In genomic region chr4:5554376-5554775, GRCh38 we compare ENCODE assay signal across 29 cellular contexts.
DNase-seq lines count a peak whose midpoint lies in the region; ATAC-seq, FAIRE-seq and TF ChIP-seq lines count a peak whose summit lies in the region.
"Had no signal": no experiment of that assay in that cellular context is flagged by ENCODE, and none has a peak within 500 bp of the region (broad histone marks: within the 10 kb centered on the region; RNA-seq: fewer than 3 reads in every experiment).

No MANE protein-coding gene starts in this region.

- POLR2A ChIA-PET in HepG2 (lab: Yijun Ruan, JAX) = no interaction called here

- H3K27me3 ChIP-seq in HepG2 (ENCODE audit: control insufficient read depth in 1 of 2, insufficient read depth in 2 of 2, low read length in 2 of 2) (no peaks in the 10 kb centered on the region; a peak in 1 of 5 replicates), right lobe of liver (no peaks in the 10 kb centered on the region)
- H3K27me3 ChIP-seq: BLaER1 treated with 17β-estradiol and CSF1 and Interleukin-3, amounts not matched to agents 10 nM and 100 nM; SJSA1 had no signal

- no peak overlapping the region for H3K9ac ChIP-seq in HepG2 (ENCODE audit: insufficient read depth, low read depth, low read length)
- H3K9ac ChIP-seq: BLaER1 treated with 17β-estradiol and CSF1 and Interleukin-3, amounts not matched to agents 10 nM and 100 nM had no signal

- no peak for FAIRE-seq in HepG2 (lab: Jason Lieb, UNC)
- FAIRE-seq: GM18507, HTR-8/SVneo had no signal

- H3K9me3 ChIP-seq in HepG2 (ENCODE audit: low read length) (no peaks in the 10 kb centered on the region), right lobe of liver (no peaks in the 10 kb centered on the region)
- H3K9me3 ChIP-seq: Caco-2, SJSA1 had no signal

- no peak overlapping the region for H2AFZ ChIP-seq in HepG2 (ENCODE audit: low read length)

- no peak for TF ChIP-seq CTCF in HepG2 (CRISPR knock-in tag; IDR thresholded peaks at IDR 0.05)
- TF ChIP-seq CTCF in right lobe of liver (IDR thresholded peaks at IDR 0.05) = no peak

- no peak overlapping the region for H3K4me2 ChIP-seq in HepG2 (ENCODE audit: low read depth, low read length)

- H4K20me1 ChIP-seq in HepG2 (ENCODE audit: insufficient read depth, low read length) = no peaks in the 10 kb centered on the region
- H4K20me1 ChIP-seq: BLaER1 treated with 17β-estradiol and CSF1 and Interleukin-3, amounts not matched to agents 10 nM and 100 nM had no signal

- intact Hi-C loops in HepG2 (cut with micrococcal nuclease; ENCODE audit: unreplicated experiment) (no loop called here), right lobe of liver (cut with DNase I) (no loop called here)

- no peaks in the 10 kb centered on the region for H3K79me2 ChIP-seq in HepG2 (ENCODE audit: insufficient read depth, low read length)

- no TSS peak for BruUV-seq in HepG2 (replicated peaks; lab: Mats Ljungman, UMichigan)

- in situ Hi-C loops in HepG2 (cut with HindIII; ENCODE audit: extremely low pct_ligation_motif_present, low pct_unique_long_range_greater_than_20kb) = no loop called here
- in situ Hi-C loops in G401 (cut with HindIII; ENCODE audit: low sequenced_read_pairs) = no loop called here

- CTCF ChIA-PET in HepG2 (lab: Yijun Ruan, JAX; ENCODE audit: low intra/inter-chr PET ratio, low total read pairs) = no interaction called here

- H3K4me3 ChIP-seq in HepG2 (replicated peaks in 1 of 3; ENCODE audit: insufficient read depth in 1 of 3, low read depth in 2 of 3, low read length in 3 of 3) (no peak overlapping the region), right lobe of liver (no peak overlapping the region)
- H3K4me3 ChIP-seq: BLaER1 treated with 17β-estradiol and CSF1 and Interleukin-3, amounts not matched to agents 10 nM and 100 nM; SJSA1 had no signal

- no peaks in the 10 kb centered on the region for H3K4me1 ChIP-seq in HepG2 (ENCODE audit: insufficient read depth, low read length)
- H3K4me1 ChIP-seq in right lobe of liver = no peaks in the 10 kb centered on the region
- H3K4me1 ChIP-seq: BLaER1 treated with 17β-estradiol and CSF1 and Interleukin-3, amounts not matched to agents 10 nM and 100 nM; Caco-2; SJSA1 had no signal

- TF ChIP-seq RAD21 in HepG2 (CRISPR knock-in tag; IDR thresholded peaks at IDR 0.05) = no peak

- DNase-seq in HepG2 (ENCODE audit: low spot score) (no peak), right lobe of liver (no peak), ecto neural progenitor cell (ENCODE audit: low spot score) (peak; percentile 38), iPS-NIHi7 (ENCODE audit: extremely low spot score) (peak; percentile 64), Ammon's horn (ENCODE audit: low spot score) (no peak), DMS79 treated with DMSO at 0.1 percent for 48 hours (lab: John Stamatoyannopoulos, UW) (no peak), G401 (ENCODE audit: low spot score) (no peak)
- DNase-seq: ACHN; Caco-2; CD4-positive, alpha-beta memory T cell; DMS 273 treated with DMSO at 0.1 percent for 48 hours; DND-41; GDM1; HCEC 1CT; IMR-90; NCI-H1694; NCI-H2081; NCI-H2171; NCI-H345; NCI-H524 treated with DMSO at 0.1 percent for 48 hours; NCI-H82; OCI-M1 had no signal

- TF ChIP-seq EP300 in HepG2 (IDR thresholded peaks at IDR 0.05; ENCODE audit: low read depth in 2 of 2, low read length in 2 of 2) = no peak
- no peak for TF ChIP-seq EP300 in HepG2 (CRISPR knock-in tag; IDR thresholded peaks at IDR 0.05; ENCODE audit: borderline replicate concordance)

- TF ChIP-seq POLR2A in HepG2 (IDR thresholded peaks at IDR 0.05; ENCODE audit: insufficient read depth in 1 of 2, low read depth in 2 of 2, low read length in 2 of 2) = no peak
- no peak for TF ChIP-seq POLR2A in right lobe of liver (IDR thresholded peaks at IDR 0.05)

- H3K27ac ChIP-seq in HepG2 (ENCODE audit: extremely low read length, insufficient read depth, low read length) (no peak overlapping the region), right lobe of liver (no peak overlapping the region)
- H3K27ac ChIP-seq: 22Rv1; BLaER1 treated with 17β-estradiol and CSF1 and Interleukin-3, amounts not matched to agents 10 nM and 100 nM; SJSA1 had no signal

- H3K36me3 ChIP-seq in HepG2 (replicated peaks in 1 of 2; ENCODE audit: control insufficient read depth in 1 of 2, insufficient read depth in 2 of 2, low read length in 2 of 2) = no peaks in the 10 kb centered on the region
- H3K36me3 ChIP-seq in right lobe of liver = no peaks in the 10 kb centered on the region
- H3K36me3 ChIP-seq: SJSA1 had no signal

- ATAC-seq in HepG2 (peak; percentile 31; the same call in 1 of the 3 replicates), right lobe of liver (no peak), GM21529 (IDR thresholded peaks at IDR 0.05; ENCODE audit: unreplicated experiment) (no peak)
- ATAC-seq: Right ventricle myocardium inferior had no signal

TF ChIP-seq in HepG2, 621 proteins besides CTCF, POLR2A, EP300 and RAD21:
- TF ChIP-seq NRL (CRISPR knock-in tag; IDR thresholded peaks at IDR 0.05; ENCODE audit: borderline replicate concordance) (no peak), TRIM24 (CRISPR knock-in tag; IDR thresholded peaks at IDR 0.05) (no peak), ZNF737 (CRISPR knock-in tag; IDR thresholded peaks at IDR 0.05; ENCODE audit: borderline replicate concordance) (no peak), GMEB1 (CRISPR knock-in tag; IDR thresholded peaks at IDR 0.05; ENCODE audit: borderline replicate concordance) (no peak), HNRNPL (IDR thresholded peaks at IDR 0.05; ENCODE audit: low read depth, low read length) (no peak), IKZF5 (CRISPR knock-in tag; IDR thresholded peaks at IDR 0.05) (no peak), ZFAT (CRISPR knock-in tag; conservative IDR thresholded peaks at IDR 0.05) (no peak), CSRNP1 (CRISPR knock-in tag; IDR thresholded peaks at IDR 0.05) (no peak), SRSF4 (IDR thresholded peaks at IDR 0.05; ENCODE audit: low read depth, low read length, poor library complexity, severe bottlenecking) (no peak), ZNF790 (CRISPR knock-in tag; IDR thresholded peaks at IDR 0.05; ENCODE audit: borderline replicate concordance) (no peak), ZNF549 (CRISPR knock-in tag; IDR thresholded peaks at IDR 0.05) (no peak), RBM39 (IDR thresholded peaks at IDR 0.05; ENCODE audit: low read depth, low read length, poor library complexity, severe bottlenecking) (no peak), ZBTB3 (CRISPR knock-in tag; IDR thresholded peaks at IDR 0.05; ENCODE audit: borderline replicate concordance, low read depth) (no peak)
TF ChIP-seq in HepG2: peak in this region for 0.

Comparison
In these comparisons a context has a peak if more than half of its experiments do, and no peak if none do; other contexts are left out.
1. DNase-seq: peak in ecto neural progenitor cell (single experiment) and iPS-NIHi7 (single experiment); none in HepG2 (single experiment), right lobe of liver (0 of 3), Ammon's horn (single experiment), DMS79 treated with DMSO at 0.1 percent for 48 hours (single experiment) and G401 (single experiment).